In the genomic region with DNA sequence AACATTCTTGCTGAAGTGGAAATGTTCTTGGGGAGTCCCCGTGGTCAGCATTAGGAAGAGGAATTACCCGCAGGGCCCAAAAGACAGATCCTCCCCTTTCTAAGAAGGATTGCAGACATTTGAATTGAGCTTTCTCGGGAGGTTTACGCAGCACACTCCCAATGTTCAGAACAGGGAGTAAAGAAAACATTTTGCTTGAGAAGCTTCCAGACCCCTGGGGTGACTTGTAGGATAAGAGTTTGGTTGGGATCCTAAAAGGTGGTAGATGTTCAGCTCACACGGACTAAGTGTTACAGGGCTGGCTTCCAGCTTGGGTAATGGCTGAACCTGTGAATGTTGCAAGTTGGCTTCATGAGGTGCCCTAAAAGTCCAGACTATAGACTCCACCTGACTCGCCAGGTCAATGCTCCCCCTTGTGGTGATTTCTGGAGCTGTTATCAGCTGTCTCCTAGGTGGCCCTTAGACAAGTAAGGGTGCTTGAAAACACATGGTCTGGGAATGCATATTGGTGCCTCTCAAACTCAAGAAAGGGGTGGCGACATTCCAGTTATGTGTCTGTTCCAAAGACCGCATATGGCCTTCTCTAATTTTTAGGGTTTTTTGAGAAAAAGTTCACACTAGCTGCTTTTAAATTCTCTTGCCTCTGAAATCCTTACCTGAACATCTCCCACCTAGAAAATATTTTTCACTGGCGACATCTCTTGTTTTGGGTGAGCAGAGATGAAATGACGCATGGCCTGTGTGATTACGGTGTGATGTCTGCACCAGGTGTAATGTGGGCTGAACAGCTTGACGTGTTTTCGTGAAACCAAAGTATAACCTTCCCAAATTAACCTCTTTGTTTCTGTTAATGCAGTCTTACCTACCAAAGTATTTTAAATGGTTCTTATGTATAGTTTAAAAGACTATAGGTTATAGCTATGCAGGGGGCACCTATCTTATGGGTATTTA, we compare ENCODE assay signal across 7 cellular contexts.
DNase-seq lines count a peak whose midpoint lies in the region; TF ChIP-seq lines count a peak whose summit lies in the region.

No MANE protein-coding gene starts in this region.

- H3K4me1 ChIP-seq in breast epithelium: no peaks in the 10 kb centered on the region

- TF ChIP-seq CTCF in GM12873 (IDR thresholded peaks at IDR 0.05; ENCODE audit: insufficient read depth, low read depth, low read length, missing control alignments) (peak; percentile 88), LNCaP clone FGC (IDR thresholded peaks at IDR 0.05; ENCODE audit: control insufficient read depth, extremely low read depth, insufficient read depth) (peak; percentile 80), VCaP (conservative IDR thresholded peaks at IDR 0.05) (peak; percentile 87), breast epithelium (IDR thresholded peaks at IDR 0.05) (peak; percentile 69 to 83 (median 78))

- TF ChIP-seq POLR2A in breast epithelium (IDR thresholded peaks at IDR 0.05): no peak

- H3K9me3 ChIP-seq in breast epithelium: no peaks in the 10 kb centered on the region

- no peak overlapping the region for H3K27ac ChIP-seq in VCaP
- no peak overlapping the region for H3K27ac ChIP-seq in breast epithelium

- no peaks in the 10 kb centered on the region for H3K36me3 ChIP-seq in breast epithelium

- intact Hi-C loops in breast epithelium (cut with DNase I; ENCODE audit: low total_unique reads): no loop called here

- H3K4me3 ChIP-seq in LNCaP clone FGC (ENCODE audit: low read depth, low read length) (no peak overlapping the region), breast epithelium (no peak overlapping the region)

- no peaks in the 10 kb centered on the region for H3K27me3 ChIP-seq in breast epithelium

- DNase-seq in GOT3 (lab: John Stamatoyannopoulos, UW) (peak; percentile 20), LNCaP clone FGC (ENCODE audit: low read depth) (peak; percentile 64), breast epithelium (ENCODE audit: low spot score in 2 of 2) (peak; percentile 61 to 78), left kidney (ENCODE audit: low read depth, low spot score) (peak; percentile 80)
- peak; percentile 44 for DNase-seq in stimulated activated CD8-positive, alpha-beta memory T cell treated with anti-CD3 and anti-CD28 coated beads, Interleukin-12 subunit alpha, Interleukin-12 subunit beta, amount 100 ng/mL, for 1 hour (ENCODE audit: low read depth)

Comparison
In these comparisons a context has a peak if more than half of its experiments do, and no peak if none do; other contexts are left out.
1. DNase-seq: peak in every context shown above with its lines; median percentile 80 in left kidney; 70 in breast epithelium; 64 in LNCaP clone FGC; 44 in stimulated activated CD8-positive, alpha-beta memory T cell treated with anti-CD3 and anti-CD28 coated beads, Interleukin-12 subunit alpha, Interleukin-12 subunit beta, amount 100 ng/mL, for 1 hour; 20 in GOT3.